11 cellular contexts compared by ENCODE assay signal in genomic region chr15:33701304-33701696, GRCh38.
DNase-seq lines count a peak whose midpoint lies in the region; ATAC-seq and TF ChIP-seq lines count a peak whose summit lies in the region.
"Had no signal": no experiment of that assay in that cellular context is flagged by ENCODE, and none has a peak within 500 bp of the region (broad histone marks: within the 10 kb centered on the region; RNA-seq: fewer than 3 reads in every experiment).

No MANE protein-coding gene starts in this region.

- TF ChIP-seq CTCF in BJ (IDR thresholded peaks at IDR 0.05; ENCODE audit: insufficient read depth, low read depth, low read length) (0 out of 2 replicates have a peak, but pooled peaks have one; percentile 2), LNCaP clone FGC (IDR thresholded peaks at IDR 0.05; ENCODE audit: control insufficient read depth, extremely low read depth, insufficient read depth) (peak; percentile 54), astrocyte of the spinal cord (IDR thresholded peaks at IDR 0.05; ENCODE audit: low read depth, low read length) (peak; percentile 39)

- no peaks in the 10 kb centered on the region for H3K36me3 ChIP-seq in BJ (ENCODE audit: control insufficient read depth, insufficient read depth, low read length)
- H3K36me3 ChIP-seq: adrenal gland had no signal

- DNase-seq in BJ (ENCODE audit: low read depth) (no peak), LNCaP clone FGC (ENCODE audit: low read depth) (no peak), astrocyte of the spinal cord (ENCODE audit: low read depth, low spot score) (no peak), iris pigment epithelial cell (ENCODE audit: low read depth) (peak; percentile 8), DMS79 treated with DMSO at 0.1 percent for 48 hours (lab: John Stamatoyannopoulos, UW) (no peak), A172 (ENCODE audit: low spot score) (no peak), NOMO-1 (lab: John Stamatoyannopoulos, UW; ENCODE audit: unreplicated experiment in 2 of 2) (no peak)

- H3K27me3 ChIP-seq in BJ (ENCODE audit: control insufficient read depth, insufficient read depth, low read length): peaks cover 8% of the 10 kb centered on the region
- H3K27me3 ChIP-seq: adrenal gland, testis had no signal

- in situ Hi-C loops in astrocyte of the spinal cord (cut with HindIII; ENCODE audit: low sequenced_read_pairs): no loop called here

- CTCF ChIA-PET in BJ (lab: Yijun Ruan, JAX): interaction anchor here (0.7 to 3.2 kb wide), 39 partner anchors 8 to 679 kb away, joined by 3 to 45 read pairs (median 5); partner anchors contain the start of gene CHRM5

- POLR2A ChIA-PET in BJ (lab: Charles Lee): no interaction called here

- no peak for ATAC-seq in GM19023 (IDR thresholded peaks at IDR 0.05; ENCODE audit: unreplicated experiment)

- H3K4me3 ChIP-seq in BJ (ENCODE audit: low read depth, low read length) (no peak overlapping the region), LNCaP clone FGC (ENCODE audit: low read depth, low read length) (no peak overlapping the region), astrocyte of the spinal cord (ENCODE audit: low read depth, low read length) (no peak overlapping the region)
- H3K4me3 ChIP-seq: adrenal gland, SK-N-MC, testis had no signal

Comparison
In these comparisons a context has a peak if more than half of its experiments do, and no peak if none do; other contexts are left out.
1. CTCF ChIP-seq: peak in every context shown above with its lines; median percentile 54 in LNCaP clone FGC; 39 in astrocyte of the spinal cord; 2 in BJ.